Comparison of ENCODE assay signal across 8 cellular contexts in genomic region chr16:67158637-67159600, GRCh38. TPM values are rescaled to one million over a fixed set of nuclear protein-coding genes. Genes with fewer than 3 reads are reported as not detected.
A peak's percentile ranks its signal among the peaks of the same experiment; 100 is the strongest.
DNase-seq lines count a peak whose midpoint lies in the region; ATAC-seq lines count a peak whose summit lies in the region.

No MANE protein-coding gene starts in this region.

- ATAC-seq in HG03432 (IDR thresholded peaks at IDR 0.05; ENCODE audit: unreplicated experiment), result peak; percentile 42

- H3K4me1 ChIP-seq in mesodermal cell (ENCODE audit: control insufficient read depth, insufficient read depth, low read length, poor library complexity, severe bottlenecking), result peaks cover 16% of the 10 kb centered on the region

- WGBS in mesodermal cell (ENCODE audit: insufficient coverage in 2 of 2), 2 experiments, result 3% methylated on average over 24 to 30 of the region's 34 CpGs

- no peaks in the 10 kb centered on the region for H3K9me3 ChIP-seq in mesodermal cell (ENCODE audit: control insufficient read depth, low read length)

- DNase-seq in AG20443 (ENCODE audit: low spot score), result peak; percentile 43
- peak; percentile 78 for DNase-seq in GM19238 (ENCODE audit: insufficient read length, low spot score)
- peak; percentile 74 for DNase-seq in UCSD-AML1 (lab: John Stamatoyannopoulos, UW; ENCODE audit: unreplicated experiment)
- DNase-seq in central memory CD4-positive, alpha-beta T cell, result peak; percentile 88
- DNase-seq in stimulated activated CD8-positive, alpha-beta memory T cell treated with anti-CD3 and anti-CD28 coated beads, Interleukin-7, amount 100 ng/mL, for 48 hours (ENCODE audit: extremely low read depth in 1 of 2, low read depth in 1 of 2), result peak; percentile 61 to 83
- no peak for DNase-seq in cerebellum (ENCODE audit: low spot score)

- peak overlapping the region; percentile 68 for H3K4me3 ChIP-seq in mesodermal cell (ENCODE audit: extremely low read depth, insufficient read depth, low read length, poor library complexity, severe bottlenecking)

- no peak overlapping the region for H3K27ac ChIP-seq in mesodermal cell (ENCODE audit: low read depth, low read length, severe bottlenecking)

- no peaks in the 10 kb centered on the region for H3K36me3 ChIP-seq in mesodermal cell (ENCODE audit: control insufficient read depth, insufficient read depth, low read length)

RNA-seq across cellular contexts. Expression of gene TRADD, which starts 0.8 kb away (rescaled TPM):
- 5.1 TPM for polyA plus RNA-seq in mesodermal cell (2013, experiment 1 of 2)
- polyA plus RNA-seq in mesodermal cell (2013, experiment 2 of 2), result 4.7 TPM
- total RNA-seq in cerebellum, result 1.5 TPM

RNA-seq across cellular contexts. Expression of gene FBXL8, which starts 0.8 kb away (rescaled TPM):
- polyA plus RNA-seq in mesodermal cell (2013, experiment 1 of 2), result 3.8 TPM
- 4.7 TPM for polyA plus RNA-seq in mesodermal cell (2013, experiment 2 of 2)
- 2.1 TPM for total RNA-seq in cerebellum

RNA-seq across cellular contexts. Expression of gene HSF4, which starts 5.6 kb away (rescaled TPM):
- 1.8 TPM for polyA plus RNA-seq in mesodermal cell (2013, experiment 1 of 2)
- polyA plus RNA-seq in mesodermal cell (2013, experiment 2 of 2), result 2.3 TPM
- total RNA-seq in cerebellum, result 14.7 TPM

RNA-seq across cellular contexts. Expression of gene B3GNT9, which starts 8.1 kb away (rescaled TPM):
- 10.1 TPM for polyA plus RNA-seq in mesodermal cell (2013, experiment 1 of 2)
- polyA plus RNA-seq in mesodermal cell (2013, experiment 2 of 2), result 9.8 TPM
- total RNA-seq in cerebellum, result 1.7 TPM

RNA-seq across cellular contexts. Expression of gene NOL3, which starts 11.4 kb away (rescaled TPM):
- 11.0 TPM for polyA plus RNA-seq in mesodermal cell (2013, experiment 1 of 2)
- polyA plus RNA-seq in mesodermal cell (2013, experiment 2 of 2), result 11.2 TPM
- 8.3 TPM for total RNA-seq in cerebellum
